22 cellular contexts compared by ENCODE assay signal in genomic region chr9:1034271-1034670, GRCh38.
"Had no signal": no experiment of that assay in that cellular context is flagged by ENCODE, and none has a peak within 500 bp of the region (broad histone marks: within the 10 kb centered on the region; RNA-seq: fewer than 3 reads in every experiment).

No MANE protein-coding gene starts in this region.

- H3K4me3 ChIP-seq: PC-9, Peyer's patch, SJCRH30 had no signal

- DNase-seq: KBM-7; MV-4-11; NCI-H1048; NCI-H1436; NCI-H187; NCI-H2029; NCI-H2081 treated with DMSO at 0.1 percent for 48 hours; NCI-H2171 treated with DMSO at 0.1 percent for 48 hours; NCI-H345; NCI-H446 treated with DMSO at 0.1 percent for 48 hours; NCI-H510A treated with DMSO at 0.1 percent for 48 hours; NCI-H526; NCI-H774; NK-92 treated with Interleukin-12 subunit alpha and Interleukin-12 subunit beta, amount 100 ng/mL, for 24 hours; PC-9; Peyer's patch; SHP77 treated with DMSO at 0.1 percent for 48 hours; T-helper 1 cell; T-helper 17 cell had no signal

- ATAC-seq: Right ventricle myocardium inferior, SK-N-SH treated with all-trans-retinoic acid at 6 μM for 48 hours, T-helper 17 cell had no signal

- H3K27ac ChIP-seq: PC-9, Peyer's patch, SJCRH30 had no signal

- H3K4me2 ChIP-seq: PC-9 had no signal

- H3K9me3 ChIP-seq: Peyer's patch, SJCRH30 had no signal

- H3K4me1 ChIP-seq: Peyer's patch had no signal
